ENCODE assay signal across 28 cellular contexts in the genomic region with DNA sequence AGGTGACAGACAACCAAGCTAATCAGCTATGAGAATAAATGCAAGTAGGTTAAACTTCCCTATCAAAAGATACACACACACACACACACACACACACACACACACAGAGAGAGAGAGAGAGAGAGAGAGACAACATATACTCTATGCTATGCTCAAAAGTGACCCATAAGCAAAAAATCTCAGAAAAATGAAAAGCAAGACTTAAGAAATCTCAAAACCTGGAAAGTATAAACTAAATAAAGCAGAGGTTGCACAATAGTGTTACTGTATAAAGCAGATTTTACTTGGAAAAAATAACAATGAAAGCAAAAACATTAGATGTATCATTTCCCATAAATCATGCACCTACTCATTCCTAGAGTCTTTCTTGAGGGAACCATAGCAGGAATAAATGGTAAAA.
"Had no signal": no experiment of that assay in that cellular context is flagged by ENCODE, and none has a peak within 500 bp of the region (broad histone marks: within the 10 kb centered on the region; RNA-seq: fewer than 3 reads in every experiment).

No MANE protein-coding gene starts in this region.

- H3K9me3 ChIP-seq: adrenal gland, sigmoid colon had no signal

- H3K4me2 ChIP-seq: smooth muscle cell had no signal

- H3K4me3 ChIP-seq: adrenal gland, ascending aorta, heart left ventricle, psoas muscle, sigmoid colon, smooth muscle cell, upper lobe of left lung, vagina had no signal

- ATAC-seq: activated CD4-positive, alpha-beta T cell treated with anti-CD3 and anti-CD28 coated beads for 36 hours; activated CD8-positive, alpha-beta memory T cell treated with anti-CD3 and anti-CD28 coated beads, Interleukin-2, amount 10 ng/mL, durations not matched to agents 7 days and 5 days; activated CD8-positive, alpha-beta T cell treated with anti-CD3 and anti-CD28 coated beads, Interleukin-2, amount 10 ng/mL, durations not matched to agents 7 days and 5 days; esophagus mucosa; foreskin keratinocyte; heart left ventricle; naive thymus-derived CD8-positive, alpha-beta T cell; psoas muscle; stimulated activated memory B cell treated with anti-CD40 and anti-IgM and Interleukin-4, amounts not matched to agents 10 μg/mL and 1 μg/mL and 100 μg/mL, for 72 hours; stimulated activated naive CD8-positive, alpha-beta T cell treated with anti-CD3 and anti-CD28 coated beads, Interleukin-15, amount 100 ng/mL, for 72 hours had no signal

- H3K79me2 ChIP-seq: parathyroid adenoma had no signal

- H3K4me1 ChIP-seq: foreskin keratinocyte, parathyroid adenoma, psoas muscle, sigmoid colon, upper lobe of left lung, vagina had no signal

- H3K27ac ChIP-seq: adrenal gland, ascending aorta, foreskin keratinocyte, heart left ventricle, parathyroid adenoma, psoas muscle, sigmoid colon, upper lobe of left lung, vagina had no signal

- H3K27me3 ChIP-seq: adrenal gland, ascending aorta, foreskin keratinocyte, heart left ventricle, sigmoid colon, upper lobe of left lung, vagina had no signal

- DNase-seq: activated CD4-positive, alpha-beta T cell treated with anti-CD3 and anti-CD28 coated beads for 36 hours; activated CD4-positive, CD25-positive, alpha-beta regulatory T cell; activated CD8-positive, alpha-beta memory T cell treated with anti-CD3 and anti-CD28 coated beads, Interleukin-2, amount 10 ng/mL, durations not matched to agents 7 days and 5 days; activated CD8-positive, alpha-beta T cell treated with anti-CD3 and anti-CD28 coated beads, Interleukin-2, amount 10 ng/mL, durations not matched to agents 7 days and 5 days; activated effector memory CD4-positive, alpha-beta T cell treated with Interleukin-2 at 50 U/mL for 16 hours; activated naive CD4-positive, alpha-beta T cell treated with Interleukin-2 at 50 U/mL for 16 hours; adrenal gland; endodermal cell; foreskin keratinocyte; heart left ventricle; hypothalamus; immature natural killer cell; naive thymus-derived CD8-positive, alpha-beta T cell; occipital lobe; psoas muscle; sigmoid colon; stimulated activated CD4-positive, alpha-beta T cell treated with anti-CD3 and anti-CD28 coated beads, Interleukin-1b, Interleukin-23, amount 100 ng/mL, for 48 hours; stimulated activated CD4-positive, alpha-beta T cell treated with anti-CD3 and anti-CD28 coated beads, Interleukin-4, amount 100 ng/mL, for 4 hours; stimulated activated CD8-positive, alpha-beta memory T cell treated with anti-CD3 and anti-CD28 coated beads, Interleukin-4, amount 100 ng/mL, for 48 hours; stimulated activated naive CD8-positive, alpha-beta T cell treated with anti-CD3 and anti-CD28 coated beads, Interleukin-15, amount 100 ng/mL, for 72 hours; substantia nigra; upper lobe of left lung had no signal

- H3K36me3 ChIP-seq: adrenal gland, ascending aorta, heart left ventricle, sigmoid colon, upper lobe of left lung, vagina had no signal

- H2AFZ ChIP-seq: parathyroid adenoma had no signal

- H3K9ac ChIP-seq: parathyroid adenoma had no signal
